ENCODE assay signal across 8 cellular contexts in genomic region chr2:128027801-128028667, GRCh38. TPM values are rescaled to one million over a fixed set of nuclear protein-coding genes. Genes with fewer than 3 reads are reported as not detected.
DNase-seq lines count a peak whose midpoint lies in the region; ATAC-seq and TF ChIP-seq lines count a peak whose summit lies in the region.

TSS of gene SAP130 (minus strand) at chr2:128028059. CDS start at chr2:128026292, 1,767 bp downstream.

- no peaks in the 10 kb centered on the region for H3K27me3 ChIP-seq in upper lobe of right lung

- H3K27ac ChIP-seq in upper lobe of right lung, result peak within 1 kb of the TSS; percentile 94

- no peak for TF ChIP-seq CTCF in upper lobe of right lung (IDR thresholded peaks at IDR 0.05)

- H3K36me3 ChIP-seq in upper lobe of right lung, result no peaks in the 10 kb centered on the region

- H3K4me3 Mint-ChIP-seq in T-helper 1 cell treated with Interleukin-12 subunit alpha and Interleukin-12 subunit beta and Interleukin-4 antibody, amounts not matched to agents 30 μg/mL and 1 μg/mL, for 36 hours, result peak within 1 kb of the TSS; percentile 98

- peaks cover 19% of the 10 kb centered on the region for H3K4me1 Mint-ChIP-seq in T-helper 1 cell treated with Interleukin-12 subunit alpha and Interleukin-12 subunit beta and Interleukin-4 antibody, amounts not matched to agents 30 μg/mL and 1 μg/mL, for 36 hours (ENCODE audit: low read depth)

- ATAC-seq in GM18499 (IDR thresholded peaks at IDR 0.05; ENCODE audit: insufficient read depth, unreplicated experiment) (peak; percentile 53), HG02938 (IDR thresholded peaks at IDR 0.05; ENCODE audit: unreplicated experiment) (peak; percentile 70), left cardiac atrium (peak; percentile 92 to 96), upper lobe of right lung (peak; percentile 94)

- DNase-seq in NCI-H1694 treated with DMSO at 0.1 percent for 48 hours (lab: John Stamatoyannopoulos, UW) (peak; percentile 91), amniotic stem cell (lab: John Stamatoyannopoulos, UW) (peak; percentile 90), left cardiac atrium (peak; percentile 99), posterior vena cava (ENCODE audit: low spot score) (peak; percentile 99), upper lobe of right lung (peak; percentile 100)

- peaks cover 9% of the 10 kb centered on the region for H3K9me3 Mint-ChIP-seq in T-helper 1 cell treated with Interleukin-12 subunit alpha and Interleukin-12 subunit beta and Interleukin-4 antibody, amounts not matched to agents 30 μg/mL and 1 μg/mL, for 36 hours

- peak within 1 kb of the TSS; percentile 65 for H3K4me3 ChIP-seq in upper lobe of right lung

- intact Hi-C loops in left cardiac atrium (cut with DNase I), result loop anchor here in 1 of 2 donors (2.0 to 10.0 kb wide), 2 partner anchors 63 to 143 kb away; partner anchors contain the start of genes AMMECR1L and UGGT1
- intact Hi-C loops in posterior vena cava (cut with DNase I), result loop anchor here in 1 of 2 donors (10.0 kb wide), 1 partner anchor 67 kb away; the partner anchor contains the start of gene UGGT1
- intact Hi-C loops in upper lobe of right lung (cut with DNase I), result no loop called here

- H3K4me1 ChIP-seq in upper lobe of right lung, result peaks cover 12% of the 10 kb centered on the region

- H3K9me3 ChIP-seq in upper lobe of right lung, result no peaks in the 10 kb centered on the region

- H3K27me3 Mint-ChIP-seq in T-helper 1 cell treated with Interleukin-12 subunit alpha and Interleukin-12 subunit beta and Interleukin-4 antibody, amounts not matched to agents 30 μg/mL and 1 μg/mL, for 36 hours (ENCODE audit: low read depth), result peaks cover 11% of the 10 kb centered on the region

- peak within 1 kb of the TSS; percentile 93 for H3K27ac Mint-ChIP-seq in T-helper 1 cell treated with Interleukin-12 subunit alpha and Interleukin-12 subunit beta and Interleukin-4 antibody, amounts not matched to agents 30 μg/mL and 1 μg/mL, for 36 hours

- peaks cover 7% of the 10 kb centered on the region for H3K36me3 Mint-ChIP-seq in T-helper 1 cell treated with Interleukin-12 subunit alpha and Interleukin-12 subunit beta and Interleukin-4 antibody, amounts not matched to agents 30 μg/mL and 1 μg/mL, for 36 hours (ENCODE audit: low read depth)

RNA-seq across cellular contexts. Expression of gene SAP130, which starts in this region (rescaled TPM):
- total RNA-seq in left cardiac atrium (10 to 100 TPM; 12.0 to 13.1 TPM), posterior vena cava (10 to 100 TPM; 17.2 to 18.6 TPM), upper lobe of right lung (16.9 TPM)

Comparison
In these comparisons a context has a peak if more than half of its experiments do, and no peak if none do; other contexts are left out.
1. Peak in every context shown above with its lines: DNase-seq, ATAC-seq, H3K4me3 ChIP-seq and H3K27ac ChIP-seq.